1 cellular context compared by ENCODE assay signal in the genomic region with DNA sequence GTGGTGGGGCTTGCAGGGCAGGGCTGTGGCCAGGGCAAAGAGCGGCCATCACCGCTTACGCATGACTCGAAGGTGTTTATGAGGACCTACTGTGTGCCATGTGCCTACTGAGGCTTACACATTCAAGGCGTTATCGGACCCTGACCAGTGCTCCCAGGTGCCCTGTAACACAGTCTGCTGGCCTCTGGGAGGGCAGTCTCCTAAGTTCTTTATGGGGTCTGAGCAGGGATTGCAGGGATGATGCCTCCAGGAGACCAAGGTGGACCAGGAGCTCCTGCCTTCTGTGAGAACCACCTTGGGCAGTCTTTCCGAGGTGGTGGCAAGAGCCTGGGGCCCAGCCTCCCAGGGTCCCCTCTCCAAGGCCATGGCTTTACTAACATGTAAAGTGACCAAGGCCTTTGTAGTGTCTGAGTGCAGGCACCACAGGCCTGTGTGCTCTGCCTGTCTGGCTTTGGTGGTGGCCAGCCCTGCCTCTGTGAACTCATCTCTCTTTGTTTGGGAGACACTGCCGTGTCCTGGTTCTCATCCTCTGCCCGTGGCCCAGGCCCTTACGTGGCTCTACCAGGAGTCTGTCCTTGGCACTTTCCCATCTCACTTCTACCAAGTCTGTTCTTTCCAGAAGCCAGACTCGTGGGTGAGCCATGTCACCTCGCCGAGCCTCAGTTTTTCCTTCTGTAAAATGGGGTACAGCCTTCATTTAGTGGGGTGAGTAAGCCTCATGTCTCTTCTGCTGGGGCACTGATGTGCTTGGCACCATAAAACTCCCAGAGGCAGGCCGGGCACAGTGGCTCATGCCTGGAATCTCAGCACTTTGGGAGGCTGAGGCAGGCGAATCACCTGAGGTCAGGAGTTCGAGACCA.
TF ChIP-seq lines count a peak whose summit lies in the region.

No MANE protein-coding gene starts in this region.

TF ChIP-seq in HepG2, 621 proteins besides CTCF, POLR2A, EP300 and RAD21:
- TF ChIP-seq MYC (CRISPR knock-in tag; IDR thresholded peaks at IDR 0.05; ENCODE audit: borderline replicate concordance) = 0 out of 2 replicates have a peak, but pooled peaks have one; percentile 22
- peak; percentile 32; the same call in 1 of the 2 replicates for TF ChIP-seq ZNF263 (CRISPR knock-in tag; IDR thresholded peaks at IDR 0.05)
- 0 out of 2 replicates have a peak, but pooled peaks have one; percentile 21 for TF ChIP-seq ZNF143 (CRISPR knock-in tag; IDR thresholded peaks at IDR 0.05)
- TF ChIP-seq MED8 (CRISPR knock-in tag; IDR thresholded peaks at IDR 0.05; ENCODE audit: insufficient replicate concordance) = no peak
- peak; percentile 94 for TF ChIP-seq ZKSCAN1 (IDR thresholded peaks at IDR 0.05; ENCODE audit: low read length)
- TF ChIP-seq MBNL3 (CRISPR knock-in tag; conservative IDR thresholded peaks at IDR 0.05) = no peak
- TF ChIP-seq, protein P1, sequence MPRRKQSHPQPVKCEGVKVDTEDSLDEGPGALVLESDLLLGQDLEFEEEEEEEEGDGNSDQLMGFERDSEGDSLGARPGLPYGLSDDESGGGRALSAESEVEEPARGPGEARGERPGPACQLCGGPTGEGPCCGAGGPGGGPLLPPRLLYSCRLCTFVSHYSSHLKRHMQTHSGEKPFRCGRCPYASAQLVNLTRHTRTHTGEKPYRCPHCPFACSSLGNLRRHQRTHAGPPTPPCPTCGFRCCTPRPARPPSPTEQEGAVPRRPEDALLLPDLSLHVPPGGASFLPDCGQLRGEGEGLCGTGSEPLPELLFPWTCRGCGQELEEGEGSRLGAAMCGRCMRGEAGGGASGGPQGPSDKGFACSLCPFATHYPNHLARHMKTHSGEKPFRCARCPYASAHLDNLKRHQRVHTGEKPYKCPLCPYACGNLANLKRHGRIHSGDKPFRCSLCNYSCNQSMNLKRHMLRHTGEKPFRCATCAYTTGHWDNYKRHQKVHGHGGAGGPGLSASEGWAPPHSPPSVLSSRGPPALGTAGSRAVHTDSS (CRISPR knock-in tag; conservative IDR thresholded peaks at IDR 0.05) = no peak
- TF ChIP-seq ADNP (CRISPR knock-in tag; IDR thresholded peaks at IDR 0.05) = 0 out of 2 replicates have a peak, but pooled peaks have one; percentile 35
- TF ChIP-seq TRIM24 (CRISPR knock-in tag; IDR thresholded peaks at IDR 0.05) = no peak
- peak; percentile 92 for TF ChIP-seq ZMYM3 (CRISPR knock-in tag; IDR thresholded peaks at IDR 0.05)
- TF ChIP-seq ZNF780A (CRISPR knock-in tag; IDR thresholded peaks at IDR 0.05) = no peak
- peak; percentile 50; the same call in 1 of the 2 replicates for TF ChIP-seq ZNF121 (CRISPR knock-in tag; IDR thresholded peaks at IDR 0.05)
- TF ChIP-seq ZNF629 (CRISPR knock-in tag; conservative IDR thresholded peaks at IDR 0.05) = peak; percentile 93
- TF ChIP-seq, protein P2, sequence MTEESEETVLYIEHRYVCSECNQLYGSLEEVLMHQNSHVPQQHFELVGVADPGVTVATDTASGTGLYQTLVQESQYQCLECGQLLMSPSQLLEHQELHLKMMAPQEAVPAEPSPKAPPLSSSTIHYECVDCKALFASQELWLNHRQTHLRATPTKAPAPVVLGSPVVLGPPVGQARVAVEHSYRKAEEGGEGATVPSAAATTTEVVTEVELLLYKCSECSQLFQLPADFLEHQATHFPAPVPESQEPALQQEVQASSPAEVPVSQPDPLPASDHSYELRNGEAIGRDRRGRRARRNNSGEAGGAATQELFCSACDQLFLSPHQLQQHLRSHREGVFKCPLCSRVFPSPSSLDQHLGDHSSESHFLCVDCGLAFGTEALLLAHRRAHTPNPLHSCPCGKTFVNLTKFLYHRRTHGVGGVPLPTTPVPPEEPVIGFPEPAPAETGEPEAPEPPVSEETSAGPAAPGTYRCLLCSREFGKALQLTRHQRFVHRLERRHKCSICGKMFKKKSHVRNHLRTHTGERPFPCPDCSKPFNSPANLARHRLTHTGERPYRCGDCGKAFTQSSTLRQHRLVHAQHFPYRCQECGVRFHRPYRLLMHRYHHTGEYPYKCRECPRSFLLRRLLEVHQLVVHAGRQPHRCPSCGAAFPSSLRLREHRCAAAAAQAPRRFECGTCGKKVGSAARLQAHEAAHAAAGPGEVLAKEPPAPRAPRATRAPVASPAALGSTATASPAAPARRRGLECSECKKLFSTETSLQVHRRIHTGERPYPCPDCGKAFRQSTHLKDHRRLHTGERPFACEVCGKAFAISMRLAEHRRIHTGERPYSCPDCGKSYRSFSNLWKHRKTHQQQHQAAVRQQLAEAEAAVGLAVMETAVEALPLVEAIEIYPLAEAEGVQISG (CRISPR knock-in tag; IDR thresholded peaks at IDR 0.05) = 0 out of 2 replicates have a peak, but pooled peaks have one; percentile 16
- TF ChIP-seq, protein P3, sequence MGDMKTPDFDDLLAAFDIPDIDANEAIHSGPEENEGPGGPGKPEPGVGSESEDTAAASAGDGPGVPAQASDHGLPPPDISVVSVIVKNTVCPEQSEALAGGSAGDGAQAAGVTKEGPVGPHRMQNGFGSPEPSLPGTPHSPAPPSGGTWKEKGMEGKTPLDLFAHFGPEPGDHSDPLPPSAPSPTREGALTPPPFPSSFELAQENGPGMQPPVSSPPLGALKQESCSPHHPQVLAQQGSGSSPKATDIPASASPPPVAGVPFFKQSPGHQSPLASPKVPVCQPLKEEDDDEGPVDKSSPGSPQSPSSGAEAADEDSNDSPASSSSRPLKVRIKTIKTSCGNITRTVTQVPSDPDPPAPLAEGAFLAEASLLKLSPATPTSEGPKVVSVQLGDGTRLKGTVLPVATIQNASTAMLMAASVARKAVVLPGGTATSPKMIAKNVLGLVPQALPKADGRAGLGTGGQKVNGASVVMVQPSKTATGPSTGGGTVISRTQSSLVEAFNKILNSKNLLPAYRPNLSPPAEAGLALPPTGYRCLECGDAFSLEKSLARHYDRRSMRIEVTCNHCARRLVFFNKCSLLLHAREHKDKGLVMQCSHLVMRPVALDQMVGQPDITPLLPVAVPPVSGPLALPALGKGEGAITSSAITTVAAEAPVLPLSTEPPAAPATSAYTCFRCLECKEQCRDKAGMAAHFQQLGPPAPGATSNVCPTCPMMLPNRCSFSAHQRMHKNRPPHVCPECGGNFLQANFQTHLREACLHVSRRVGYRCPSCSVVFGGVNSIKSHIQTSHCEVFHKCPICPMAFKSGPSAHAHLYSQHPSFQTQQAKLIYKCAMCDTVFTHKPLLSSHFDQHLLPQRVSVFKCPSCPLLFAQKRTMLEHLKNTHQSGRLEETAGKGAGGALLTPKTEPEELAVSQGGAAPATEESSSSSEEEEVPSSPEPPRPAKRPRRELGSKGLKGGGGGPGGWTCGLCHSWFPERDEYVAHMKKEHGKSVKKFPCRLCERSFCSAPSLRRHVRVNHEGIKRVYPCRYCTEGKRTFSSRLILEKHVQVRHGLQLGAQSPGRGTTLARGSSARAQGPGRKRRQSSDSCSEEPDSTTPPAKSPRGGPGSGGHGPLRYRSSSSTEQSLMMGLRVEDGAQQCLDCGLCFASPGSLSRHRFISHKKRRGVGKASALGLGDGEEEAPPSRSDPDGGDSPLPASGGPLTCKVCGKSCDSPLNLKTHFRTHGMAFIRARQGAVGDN (CRISPR knock-in tag; IDR thresholded peaks at IDR 0.05) = 0 out of 2 replicates have a peak, but pooled peaks have one; percentile 22
- TF ChIP-seq NRL (CRISPR knock-in tag; IDR thresholded peaks at IDR 0.05; ENCODE audit: borderline replicate concordance) = 0 out of 2 replicates have a peak, but pooled peaks have one; percentile 12
- 0 out of 2 replicates have a peak, but pooled peaks have one; percentile 51 for TF ChIP-seq KDM1A (CRISPR knock-in tag; IDR thresholded peaks at IDR 0.05)
